In the genomic region with DNA sequence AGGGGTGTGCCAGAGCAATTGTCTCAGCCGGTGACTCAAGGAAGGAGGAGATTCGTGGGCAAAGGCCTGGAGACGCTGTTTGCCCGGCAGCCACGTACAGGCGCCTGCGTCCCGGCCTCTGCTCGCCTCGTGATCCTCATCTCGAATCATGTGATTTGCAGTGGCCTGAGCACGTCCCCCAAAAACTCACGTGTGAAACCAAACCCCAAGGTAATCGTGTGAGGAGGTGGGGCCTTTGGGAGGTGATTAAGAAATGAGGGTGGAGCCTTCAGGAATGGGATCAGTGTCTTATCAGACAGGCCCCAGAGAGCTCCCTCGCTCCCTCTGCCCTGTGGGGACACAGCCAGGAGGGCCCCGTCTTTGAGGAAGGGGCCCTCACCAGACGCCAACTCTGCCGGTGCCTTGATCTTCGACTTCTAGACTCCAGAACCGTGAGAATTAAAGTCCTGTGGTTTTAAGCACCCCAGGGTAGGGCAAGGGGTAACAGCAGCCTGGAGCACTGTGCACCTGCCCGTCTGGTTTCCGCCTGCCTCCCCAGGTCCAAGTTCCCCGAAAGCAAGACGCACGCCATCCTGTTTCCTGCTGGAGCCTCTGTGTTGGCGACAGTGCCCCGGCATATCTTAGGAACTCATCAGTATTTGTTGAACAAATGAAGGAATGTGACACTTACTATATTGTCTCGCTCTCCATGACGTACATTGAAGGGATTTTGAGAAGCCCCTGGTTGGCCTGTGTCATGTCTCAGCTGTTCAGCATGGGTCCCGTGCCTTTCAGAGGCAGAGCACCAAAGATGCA, we compare ENCODE assay signal across 1 cellular context.
TF ChIP-seq lines count a peak whose summit lies in the region.

No MANE protein-coding gene starts in this region.

TF ChIP-seq in SK-N-SH treated with all-trans-retinoic acid at 6 μM for 48 hours, 23 proteins besides CTCF, POLR2A, EP300 and RAD21 (continued from another document):
- TF ChIP-seq, protein P1, sequence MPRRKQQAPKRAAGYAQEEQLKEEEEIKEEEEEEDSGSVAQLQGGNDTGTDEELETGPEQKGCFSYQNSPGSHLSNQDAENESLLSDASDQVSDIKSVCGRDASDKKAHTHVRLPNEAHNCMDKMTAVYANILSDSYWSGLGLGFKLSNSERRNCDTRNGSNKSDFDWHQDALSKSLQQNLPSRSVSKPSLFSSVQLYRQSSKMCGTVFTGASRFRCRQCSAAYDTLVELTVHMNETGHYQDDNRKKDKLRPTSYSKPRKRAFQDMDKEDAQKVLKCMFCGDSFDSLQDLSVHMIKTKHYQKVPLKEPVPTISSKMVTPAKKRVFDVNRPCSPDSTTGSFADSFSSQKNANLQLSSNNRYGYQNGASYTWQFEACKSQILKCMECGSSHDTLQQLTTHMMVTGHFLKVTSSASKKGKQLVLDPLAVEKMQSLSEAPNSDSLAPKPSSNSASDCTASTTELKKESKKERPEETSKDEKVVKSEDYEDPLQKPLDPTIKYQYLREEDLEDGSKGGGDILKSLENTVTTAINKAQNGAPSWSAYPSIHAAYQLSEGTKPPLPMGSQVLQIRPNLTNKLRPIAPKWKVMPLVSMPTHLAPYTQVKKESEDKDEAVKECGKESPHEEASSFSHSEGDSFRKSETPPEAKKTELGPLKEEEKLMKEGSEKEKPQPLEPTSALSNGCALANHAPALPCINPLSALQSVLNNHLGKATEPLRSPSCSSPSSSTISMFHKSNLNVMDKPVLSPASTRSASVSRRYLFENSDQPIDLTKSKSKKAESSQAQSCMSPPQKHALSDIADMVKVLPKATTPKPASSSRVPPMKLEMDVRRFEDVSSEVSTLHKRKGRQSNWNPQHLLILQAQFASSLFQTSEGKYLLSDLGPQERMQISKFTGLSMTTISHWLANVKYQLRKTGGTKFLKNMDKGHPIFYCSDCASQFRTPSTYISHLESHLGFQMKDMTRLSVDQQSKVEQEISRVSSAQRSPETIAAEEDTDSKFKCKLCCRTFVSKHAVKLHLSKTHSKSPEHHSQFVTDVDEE (CRISPR knock-in tag; IDR thresholded peaks at IDR 0.05) = no peak
- TF ChIP-seq ZFP30 (CRISPR knock-in tag; IDR thresholded peaks at IDR 0.05) = no peak
TF ChIP-seq in SK-N-SH treated with all-trans-retinoic acid at 6 μM for 48 hours: peak in this region for 0.
